Comparison of ENCODE assay signal across 8 cellular contexts in genomic region chr17:59004338-59005111, GRCh38.
DNase-seq lines count a peak whose midpoint lies in the region; ATAC-seq and TF ChIP-seq lines count a peak whose summit lies in the region.

No MANE protein-coding gene starts in this region.

- peaks cover 15% of the 10 kb centered on the region for H3K36me3 Mint-ChIP-seq in activated CD4-positive, alpha-beta T cell treated with anti-CD3 and anti-CD28 coated beads, Interleukin-2, amount 10 ng/mL, durations not matched to agents 7 days and 5 days (ENCODE audit: low read depth)

- H3K4me3 ChIP-seq in lower lobe of right lung = no peak overlapping the region

- ATAC-seq in lower lobe of right lung (peak; percentile 82 to 83), HG03135 (IDR thresholded peaks at IDR 0.05; ENCODE audit: unreplicated experiment) (no peak)

- intact Hi-C loops in lower lobe of right lung (cut with DNase I) = loop anchor here (10.0 kb wide), 1 partner anchor 290 kb away; no protein-coding TSS in a partner anchor

- TF ChIP-seq CTCF in lower lobe of right lung (IDR thresholded peaks at IDR 0.05) = peak; percentile 97

- peaks cover 17% of the 10 kb centered on the region for H3K36me3 ChIP-seq in lower lobe of right lung

- no peak overlapping the region for H3K4me3 Mint-ChIP-seq in activated CD4-positive, alpha-beta T cell treated with anti-CD3 and anti-CD28 coated beads, Interleukin-2, amount 10 ng/mL, durations not matched to agents 7 days and 5 days

- no peaks in the 10 kb centered on the region for H3K27me3 ChIP-seq in lower lobe of right lung (ENCODE audit: low read depth)

- POLR2A ChIA-PET in activated CD4-positive, alpha-beta T cell treated with anti-CD3 and anti-CD28 coated beads, Interleukin-2, amount 10 ng/mL, durations not matched to agents 7 days and 5 days (lab: Charles Lee) = interaction anchor here (0.7 kb wide), 2 partner anchors 587 to 677 kb away, joined by 3 to 4 read pairs; partner anchors contain the start of gene RNF43

- H3K9me3 ChIP-seq in lower lobe of right lung = no peaks in the 10 kb centered on the region

- DNase-seq in AG08395 (ENCODE audit: low spot score) = peak; percentile 59
- peak; percentile 13 for DNase-seq in GM19238 (ENCODE audit: insufficient read length, low spot score)
- peak; percentile 62 for DNase-seq in NCI-H460 (ENCODE audit: extremely low read depth, low read depth)
- DNase-seq in activated CD4-positive, alpha-beta T cell treated with anti-CD3 and anti-CD28 coated beads, Interleukin-2, amount 10 ng/mL, durations not matched to agents 7 days and 5 days = peak; percentile 74
- DNase-seq in dedifferentiated amniotic fluid mesenchymal stem cell (ENCODE audit: extremely low spot score) = peak; percentile 50
- no peak for DNase-seq in lower lobe of right lung
- DNase-seq in stimulated activated CD8-positive, alpha-beta memory T cell treated with anti-CD3 and anti-CD28 coated beads, Interleukin-2, amount 100 ng/mL, for 1 hour (ENCODE audit: low read depth in 2 of 2) = peak; percentile 37 to 49

- no peak overlapping the region for H3K27ac ChIP-seq in lower lobe of right lung

- peaks cover 11% of the 10 kb centered on the region for H3K4me1 ChIP-seq in lower lobe of right lung

- CTCF ChIA-PET in activated CD4-positive, alpha-beta T cell treated with anti-CD3 and anti-CD28 coated beads, Interleukin-2, amount 10 ng/mL, durations not matched to agents 7 days and 5 days (lab: Charles Lee) = interaction anchor here (0.6 to 3.7 kb wide), 12 partner anchors 9 to 1880 kb away, joined by 3 to 14 read pairs (median 4); a partner anchor contains a TSS

- H3K27me3 Mint-ChIP-seq in activated CD4-positive, alpha-beta T cell treated with anti-CD3 and anti-CD28 coated beads, Interleukin-2, amount 10 ng/mL, durations not matched to agents 7 days and 5 days = no peaks in the 10 kb centered on the region

- peaks cover 28% of the 10 kb centered on the region for H3K4me1 Mint-ChIP-seq in activated CD4-positive, alpha-beta T cell treated with anti-CD3 and anti-CD28 coated beads, Interleukin-2, amount 10 ng/mL, durations not matched to agents 7 days and 5 days

- H3K27ac Mint-ChIP-seq in activated CD4-positive, alpha-beta T cell treated with anti-CD3 and anti-CD28 coated beads, Interleukin-2, amount 10 ng/mL, durations not matched to agents 7 days and 5 days = peak overlapping the region; percentile 61

- no peaks in the 10 kb centered on the region for H3K9me3 Mint-ChIP-seq in activated CD4-positive, alpha-beta T cell treated with anti-CD3 and anti-CD28 coated beads, Interleukin-2, amount 10 ng/mL, durations not matched to agents 7 days and 5 days
